29 cellular contexts compared by ENCODE assay signal in the genomic region with DNA sequence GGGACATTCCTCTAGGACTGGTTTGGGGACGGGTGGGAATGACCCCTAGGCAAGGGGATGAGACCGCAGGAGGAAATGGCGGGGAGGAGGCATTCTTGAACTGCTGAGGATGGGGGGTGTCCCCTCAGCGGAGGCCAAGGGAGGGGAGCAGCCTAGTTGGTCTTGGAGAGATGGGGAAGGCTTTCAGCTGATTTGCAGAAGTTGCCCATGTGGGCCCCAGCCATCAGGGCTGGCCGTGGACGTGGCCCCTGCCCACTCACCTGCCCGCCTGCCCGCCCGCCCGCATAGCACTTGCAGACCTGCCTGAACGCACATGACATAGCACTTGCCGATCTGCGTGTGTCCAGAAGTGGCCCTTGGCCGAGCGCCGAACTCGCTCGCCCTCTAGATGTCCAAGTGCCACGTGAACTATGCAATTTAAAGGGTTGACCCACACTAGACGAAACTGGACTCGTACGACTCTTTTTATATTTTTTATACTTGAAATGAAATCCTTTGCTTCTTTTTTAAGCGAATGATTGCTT. TPM values are rescaled to one million over a fixed set of nuclear protein-coding genes. Genes with fewer than 3 reads are reported as not detected.
"Had no signal": no experiment of that assay in that cellular context is flagged by ENCODE, and none has a peak within 500 bp of the region (broad histone marks: within the 10 kb centered on the region; RNA-seq: fewer than 3 reads in every experiment).

No MANE protein-coding gene starts in this region.

- H3K4me2 ChIP-seq: KMS-11 had no signal

- H3K4me3 ChIP-seq: adrenal gland, Peyer's patch had no signal

- H3K9ac ChIP-seq: KMS-11 had no signal

- H3K36me3 ChIP-seq: adrenal gland, brain microvascular endothelial cell, Peyer's patch had no signal

- DNase-seq: activated B cell treated with CpG ODN at 0.5 μM for 24 hours; activated CD4-positive, alpha-beta T cell treated with anti-CD3 and anti-CD28 coated beads for 1 hour; activated CD4-positive, alpha-beta T cell treated with anti-CD3 and anti-CD28 coated beads, Interleukin-2, amount 10 ng/mL, durations not matched to agents 24 days and 14 days; activated CD4-positive, alpha-beta T cell treated with anti-CD3 and anti-CD28 coated beads, Interleukin-2, amount 50 U/mL, for 48 hours; activated CD8-positive, alpha-beta T cell treated with anti-CD3 and anti-CD28 coated beads, Interleukin-2, amount 10 ng/mL, durations not matched to agents 7 days and 5 days; activated gamma-delta T cell treated with Interleukin-2 at 50 U/mL for 16 hours; activated naive CD4-positive, alpha-beta T cell treated with anti-CD3 and anti-CD28 coated beads for 36 hours; activated T-cell treated with anti-CD3 and anti-CD28 coated beads, Interleukin-2, amount 50 U/mL, for 24 hours; adrenal gland; brain microvascular endothelial cell; MM.1S; MV-4-11; NCI-H1092; NCI-H1436 treated with DMSO at 0.1 percent for 48 hours; NCI-H1694 treated with DMSO at 0.1 percent for 48 hours; NCI-H2029; NCI-H345; NCI-H524 treated with DMSO at 0.1 percent for 48 hours; Peyer's patch; Right ventricle myocardium superior; SW 1271; T-helper 1 cell; T-helper 2 cell; T-helper 9 cell had no signal

- H3K27ac ChIP-seq: adrenal gland, brain microvascular endothelial cell, KMS-11, Peyer's patch, RWPE1, VCaP had no signal

- H3K9me3 ChIP-seq: adrenal gland, Peyer's patch had no signal

- ATAC-seq: activated CD8-positive, alpha-beta T cell treated with anti-CD3 and anti-CD28 coated beads, Interleukin-2, amount 10 ng/mL, durations not matched to agents 7 days and 5 days; activated naive CD4-positive, alpha-beta T cell treated with anti-CD3 and anti-CD28 coated beads, Interleukin-2, amount 50 U/mL, for 72 hours had no signal

RNA-seq across cellular contexts. Expression of a gene that starts 4.9 kb away (rescaled TPM):
- total RNA-seq: activated B cell treated with CpG ODN at 0.5 μM for 24 hours; activated CD4-positive, alpha-beta T cell treated with anti-CD3 and anti-CD28 coated beads, Interleukin-2, amount 10 ng/mL, durations not matched to agents 24 days and 14 days; activated CD8-positive, alpha-beta T cell treated with anti-CD3 and anti-CD28 coated beads, Interleukin-2, amount 10 ng/mL, durations not matched to agents 7 days and 5 days; activated naive CD4-positive, alpha-beta T cell treated with anti-CD3 and anti-CD28 coated beads for 36 hours; activated naive CD4-positive, alpha-beta T cell treated with anti-CD3 and anti-CD28 coated beads, Interleukin-2, amount 50 U/mL, for 72 hours; activated T-helper 1 cell treated with anti-CD3 and anti-CD28 coated beads, Interleukin-12 subunit alpha, Interleukin-12 subunit beta, Interleukin-2, Interleukin-4 antibody, amounts not matched to agents 30 ng/mL and 10 ng/mL and 1 ng/mL, durations not matched to agents 14 hours and 24 hours and 36 hours had no signal
